ENCODE assay signal across 13 cellular contexts in genomic region chr10:71972746-71973695, GRCh38. TPM values are rescaled to one million over a fixed set of nuclear protein-coding genes. Genes with fewer than 3 reads are reported as not detected.
DNase-seq lines count a peak whose midpoint lies in the region; ATAC-seq and TF ChIP-seq lines count a peak whose summit lies in the region.
"Had no signal": no experiment of that assay in that cellular context is flagged by ENCODE, and none has a peak within 500 bp of the region (broad histone marks: within the 10 kb centered on the region; RNA-seq: fewer than 3 reads in every experiment).

No MANE protein-coding gene starts in this region.

- peaks cover 92% of the 10 kb centered on the region for H3K4me1 ChIP-seq in PC-3 (ENCODE audit: insufficient read depth, low read length)
- peaks cover 100% of the 10 kb centered on the region for H3K4me1 ChIP-seq in skeletal muscle satellite cell (ENCODE audit: control insufficient read depth, insufficient read depth, low read length)

- no peak for TF ChIP-seq CTCF in PC-3 (conservative IDR thresholded peaks at IDR 0.05; ENCODE audit: low read depth, low read length)
- no peak for TF ChIP-seq CTCF in dorsolateral prefrontal cortex (IDR thresholded peaks at IDR 0.05 in 54 of 56, conservative IDR thresholded peaks at IDR 0.05 in 2 of 56; ENCODE audit: low read depth in 1 of 56, partially characterized antibody in 56 of 56)

- peaks cover 6% of the 10 kb centered on the region for H3F3A ChIP-seq in PC-3 (ENCODE audit: low read length, unreplicated experiment)

- CTCF ChIA-PET in PC-3 (lab: Charles Lee): interaction anchor here (0.7 to 1.1 kb wide), 2 partner anchors 16 to 52 kb away, joined by 3 read pairs; no protein-coding TSS in a partner anchor

- peaks cover 83% of the 10 kb centered on the region for H3K79me2 ChIP-seq in PC-3 (ENCODE audit: low read length)

- H3K4me3 ChIP-seq in PC-3 (ENCODE audit: low read length): no peak overlapping the region
- H3K4me3 ChIP-seq in dorsolateral prefrontal cortex: no peak overlapping the region
- H3K4me3 ChIP-seq in skeletal muscle satellite cell (ENCODE audit: low read length): no peak overlapping the region
- H3K4me3 ChIP-seq: BLaER1 had no signal

- H3K27ac ChIP-seq in PC-3 (ENCODE audit: low read length) (0 out of 2 replicates have a peak overlapping the region, but pooled peaks have one; percentile 89), dorsolateral prefrontal cortex (peak overlapping the region in 58 of 59 donors; percentile 3 to 100 (median 97))
- H3K27ac ChIP-seq: BLaER1 had no signal

- no TSS peak for BruUV-seq in PC-3 (replicated peaks; lab: Mats Ljungman, UMichigan)

- no peaks in the 10 kb centered on the region for H3K36me3 ChIP-seq in PC-3 (ENCODE audit: low read depth, low read length)
- peaks cover 19% of the 10 kb centered on the region for H3K36me3 ChIP-seq in skeletal muscle satellite cell (ENCODE audit: insufficient read depth, low read length)
- H3K36me3 ChIP-seq: BLaER1 had no signal

- no peaks in the 10 kb centered on the region for H3K9me3 ChIP-seq in PC-3 (ENCODE audit: low read length)
- no peaks in the 10 kb centered on the region for H3K9me3 ChIP-seq in skeletal muscle satellite cell (replicated peaks; ENCODE audit: low read length)
- H3K9me3 ChIP-seq: BLaER1 had no signal

- intact Hi-C loops in PC-3 (cut with micrococcal nuclease) (loop anchor here (5.0 kb wide), 1 partner anchor 54 kb away; no protein-coding TSS in a partner anchor), dorsolateral prefrontal cortex (cut with DNase I) (no loop called here)

- no peaks in the 10 kb centered on the region for H3K9me2 ChIP-seq in PC-3 (replicated peaks; ENCODE audit: low read length)

- no peak overlapping the region for H2AFZ ChIP-seq in PC-3 (ENCODE audit: low read length)

- POLR2A ChIA-PET in PC-3 (lab: Charles Lee; ENCODE audit: unreplicated experiment): no interaction called here

- H4K20me1 ChIP-seq in PC-3 (ENCODE audit: low read length): peaks cover 4% of the 10 kb centered on the region; the same call in 1 of the 2 replicates
- H4K20me1 ChIP-seq: BLaER1 had no signal

- no peaks in the 10 kb centered on the region for H3K27me3 ChIP-seq in PC-3 (ENCODE audit: low read length)
- H3K27me3 ChIP-seq in dorsolateral prefrontal cortex: no peaks in the 10 kb centered on the region
- H3K27me3 ChIP-seq in skeletal muscle satellite cell (ENCODE audit: control insufficient read depth, insufficient read depth, low read length): no peaks in the 10 kb centered on the region

- peak; percentile 53 for DNase-seq in EH (ENCODE audit: low read depth)
- DNase-seq in PC-3: no peak
- DNase-seq in dorsolateral prefrontal cortex: no peak
- DNase-seq in AG08396 (ENCODE audit: low spot score): no peak
- DNase-seq: effector memory CD4-positive, alpha-beta T cell; kidney; NCI-H146; SHP77 treated with DMSO at 0.1 percent for 48 hours had no signal

- no peak overlapping the region for H3K9ac ChIP-seq in PC-3 (ENCODE audit: low read length)
- H3K9ac ChIP-seq in skeletal muscle satellite cell (ENCODE audit: low read depth, low read length): peak overlapping the region; percentile 12
- H3K9ac ChIP-seq: BLaER1 had no signal

- ATAC-seq in PC-3: no peak
- ATAC-seq in GM21529 (IDR thresholded peaks at IDR 0.05; ENCODE audit: unreplicated experiment): no peak
- ATAC-seq in GM18868 (IDR thresholded peaks at IDR 0.05; ENCODE audit: unreplicated experiment): no peak
- ATAC-seq in HG02678 (IDR thresholded peaks at IDR 0.05; ENCODE audit: unreplicated experiment): no peak

- H3K4me2 ChIP-seq in PC-3 (ENCODE audit: low read length): no peak overlapping the region
- H3K4me2 ChIP-seq in skeletal muscle satellite cell (ENCODE audit: low read length): peak overlapping the region; percentile 78

RNA-seq across cellular contexts. Expression of gene CHST3, which starts 8.8 kb away (rescaled TPM):
- total RNA-seq in PC-3 (2014; rRNA removed): 12.7 and 17.0 TPM in 2 replicates
- total RNA-seq in dorsolateral prefrontal cortex: 10 to 100 TPM in 108 of 120 experiments, 1 to 10 TPM in 12; 7.0 to 62.9 (median 19.6) TPM
- 19.3 and 25.3 TPM in 2 replicates for total RNA-seq in skeletal muscle satellite cell (2012; rRNA removed)
